In genomic region chr14:91399868-91400640, GRCh38 we compare ENCODE assay signal across 8 cellular contexts. TPM values are rescaled to one million over a fixed set of nuclear protein-coding genes. Genes with fewer than 3 reads are reported as not detected.
DNase-seq lines count a peak whose midpoint lies in the region; ATAC-seq and TF ChIP-seq lines count a peak whose summit lies in the region.

No MANE protein-coding gene starts in this region.

- no peaks in the 10 kb centered on the region for H4K20me1 ChIP-seq in mammary epithelial cell (ENCODE audit: insufficient read depth, low read length)

- CTCF ChIA-PET in mammary epithelial cell (lab: Charles Lee; ENCODE audit: low non-redundant PET), result no interaction called here

- H3K27ac Mint-ChIP-seq in activated naive CD8-positive, alpha-beta T cell treated with anti-CD3 and anti-CD28 coated beads, Interleukin-2, amount 50 U/mL, for 24 hours, result peak overlapping the region; percentile 94
- peak overlapping the region; percentile 98 for H3K27ac Mint-ChIP-seq in stimulated activated naive B cell treated with anti-CD40 and anti-IgM and Interleukin-4, amounts not matched to agents 10 μg/mL and 1 μg/mL and 100 μg/mL, for 72 hours

- peaks cover 95% of the 10 kb centered on the region for H3K4me1 Mint-ChIP-seq in activated naive CD8-positive, alpha-beta T cell treated with anti-CD3 and anti-CD28 coated beads, Interleukin-2, amount 50 U/mL, for 24 hours
- peaks cover 64 to 95% of the 10 kb centered on the region in 2 donors for H3K4me1 Mint-ChIP-seq in stimulated activated naive B cell treated with anti-CD40 and anti-IgM and Interleukin-4, amounts not matched to agents 10 μg/mL and 1 μg/mL and 100 μg/mL, for 72 hours

- no peaks in the 10 kb centered on the region for H3K27me3 Mint-ChIP-seq in activated naive CD8-positive, alpha-beta T cell treated with anti-CD3 and anti-CD28 coated beads, Interleukin-2, amount 50 U/mL, for 24 hours
- no peaks in the 10 kb centered on the region for H3K27me3 Mint-ChIP-seq in stimulated activated naive B cell treated with anti-CD40 and anti-IgM and Interleukin-4, amounts not matched to agents 10 μg/mL and 1 μg/mL and 100 μg/mL, for 72 hours

- H3K4me3 ChIP-seq in mammary epithelial cell (replicated peaks in 1 of 3; ENCODE audit: insufficient read depth in 1 of 3, low read depth in 2 of 3, low read length in 3 of 3), result no peak overlapping the region

- H3K4me2 ChIP-seq in mammary epithelial cell (ENCODE audit: insufficient read depth, low read depth, low read length), result no peak overlapping the region

- H3K9me3 ChIP-seq in mammary epithelial cell (replicated peaks; ENCODE audit: insufficient read depth, low read length), result no peaks in the 10 kb centered on the region

- dilution Hi-C loops in mammary epithelial cell (cut with HindIII; ENCODE audit: low sequenced_read_pairs), result loop anchor here (10.0 kb wide), 1 partner anchor 55 kb away; no protein-coding TSS in a partner anchor

- H3K9me3 Mint-ChIP-seq in activated naive CD8-positive, alpha-beta T cell treated with anti-CD3 and anti-CD28 coated beads, Interleukin-2, amount 50 U/mL, for 24 hours, result no peaks in the 10 kb centered on the region
- no peaks in the 10 kb centered on the region for H3K9me3 Mint-ChIP-seq in stimulated activated naive B cell treated with anti-CD40 and anti-IgM and Interleukin-4, amounts not matched to agents 10 μg/mL and 1 μg/mL and 100 μg/mL, for 72 hours

- peaks cover 16% of the 10 kb centered on the region for H3K4me1 ChIP-seq in mammary epithelial cell (ENCODE audit: insufficient read depth, low read length)

- DNase-seq in activated CD4-positive, CD25-positive, alpha-beta regulatory T cell treated with anti-CD3 and anti-CD28 coated beads, Interleukin-2, amount 50 U/mL, for 72 hours, result no peak
- no peak for DNase-seq in activated naive CD8-positive, alpha-beta T cell treated with anti-CD3 and anti-CD28 coated beads, Interleukin-2, amount 50 U/mL, for 24 hours
- DNase-seq in stimulated activated naive B cell treated with anti-CD40 and anti-IgM and Interleukin-4, amounts not matched to agents 10 μg/mL and 1 μg/mL and 100 μg/mL, for 72 hours, result no peak
- no peak for DNase-seq in ecto neural progenitor cell (ENCODE audit: low spot score)
- DNase-seq in mammary epithelial cell, result no peak
- no peak for DNase-seq in NCI-H524 treated with DMSO at 0.1 percent for 48 hours (lab: John Stamatoyannopoulos, UW)

- H3K79me2 ChIP-seq in mammary epithelial cell (ENCODE audit: insufficient read depth, low read length), result no peaks in the 10 kb centered on the region

- in situ Hi-C loops in mammary epithelial cell (cut with MboI; ENCODE audit: low sequenced_read_pairs in 2 of 2), result no loop called here

- no peak for TF ChIP-seq CTCF in mammary epithelial cell (conservative IDR thresholded peaks at IDR 0.05 in 1 of 2, IDR thresholded peaks at IDR 0.05 in 1 of 2; ENCODE audit: extremely low read depth in 1 of 2, insufficient read depth in 1 of 2, low read depth in 1 of 2, low read length in 2 of 2)

- H3K27me3 ChIP-seq in mammary epithelial cell (ENCODE audit: insufficient read depth, low read length), result no peaks in the 10 kb centered on the region

- no TSS peak for BruUV-seq in mammary epithelial cell (replicated peaks; lab: Mats Ljungman, UMichigan)

- H3K36me3 ChIP-seq in mammary epithelial cell (ENCODE audit: insufficient read depth, low read length), result no peaks in the 10 kb centered on the region

- H3K27ac ChIP-seq in mammary epithelial cell (ENCODE audit: insufficient read depth, low read depth, low read length), result no peak overlapping the region

- peak; percentile 57 to 64 for ATAC-seq in activated CD4-positive, CD25-positive, alpha-beta regulatory T cell treated with anti-CD3 and anti-CD28 coated beads, Interleukin-2, amount 50 U/mL, for 24 hours
- ATAC-seq in HG03354 (IDR thresholded peaks at IDR 0.05; ENCODE audit: poor library complexity, severe bottlenecking, unreplicated experiment), result peak; percentile 43
- ATAC-seq in activated naive CD8-positive, alpha-beta T cell treated with anti-CD3 and anti-CD28 coated beads, Interleukin-2, amount 50 U/mL, for 24 hours, result no peak
- ATAC-seq in stimulated activated naive B cell treated with anti-CD40 and anti-IgM and Interleukin-4, amounts not matched to agents 10 μg/mL and 1 μg/mL and 100 μg/mL, for 72 hours (replicated peaks), result peak; percentile 65

- no peak overlapping the region for H2AFZ ChIP-seq in mammary epithelial cell (ENCODE audit: low read depth, low read length)

- intact Hi-C loops in mammary epithelial cell (cut with micrococcal nuclease), result no loop called here

- 92% methylated on average over 19 of the region's 20 CpGs for WGBS in mammary epithelial cell (ENCODE audit: low coverage, missing lambda C conversion rate)

- H3K9ac ChIP-seq in mammary epithelial cell (ENCODE audit: insufficient read depth, low read length), result no peak overlapping the region

- H3K36me3 Mint-ChIP-seq in activated naive CD8-positive, alpha-beta T cell treated with anti-CD3 and anti-CD28 coated beads, Interleukin-2, amount 50 U/mL, for 24 hours (ENCODE audit: low read depth), result peaks cover 8% of the 10 kb centered on the region
- H3K36me3 Mint-ChIP-seq in stimulated activated naive B cell treated with anti-CD40 and anti-IgM and Interleukin-4, amounts not matched to agents 10 μg/mL and 1 μg/mL and 100 μg/mL, for 72 hours, result peaks cover 21 to 50% of the 10 kb centered on the region in 2 donors

- H3K4me3 Mint-ChIP-seq in activated naive CD8-positive, alpha-beta T cell treated with anti-CD3 and anti-CD28 coated beads, Interleukin-2, amount 50 U/mL, for 24 hours, result peak overlapping the region; percentile 98
- peak overlapping the region; percentile 97 to 98 for H3K4me3 Mint-ChIP-seq in stimulated activated naive B cell treated with anti-CD40 and anti-IgM and Interleukin-4, amounts not matched to agents 10 μg/mL and 1 μg/mL and 100 μg/mL, for 72 hours

RNA-seq across cellular contexts. Expression of gene CCDC88C, which starts 17.6 kb away (rescaled TPM):
- 1 to 10 TPM; 2.0 to 4.7 TPM for total RNA-seq in mammary epithelial cell
- polyA plus RNA-seq in mammary epithelial cell, result 1.4 TPM
- polyA minus RNA-seq in mammary epithelial cell, result 0.47 TPM
